9 cellular contexts compared by ENCODE assay signal in genomic region chr1:206116873-206117150, GRCh38. TPM values are rescaled to one million over a fixed set of nuclear protein-coding genes. Genes with fewer than 3 reads are reported as not detected.
DNase-seq lines count a peak whose midpoint lies in the region; ATAC-seq, FAIRE-seq and TF ChIP-seq lines count a peak whose summit lies in the region.
"Had no signal": no experiment of that assay in that cellular context is flagged by ENCODE, and none has a peak within 500 bp of the region (broad histone marks: within the 10 kb centered on the region; RNA-seq: fewer than 3 reads in every experiment).

No MANE protein-coding gene starts in this region.

- H3K36me3 Mint-ChIP-seq in dendritic cell treated with granulocyte-macrophage colony-stimulating factor and Interleukin-4, amounts not matched to agents 40 ng/mL and 50 ng/mL, for 4 days (ENCODE audit: low read depth), result no peaks in the 10 kb centered on the region
- peaks cover 5 to 9% of the 10 kb centered on the region in 2 donors for H3K36me3 Mint-ChIP-seq in naive B cell

- ATAC-seq in A549, result no peak
- no peak for ATAC-seq in naive B cell (ENCODE audit: low read depth in 2 of 2)
- no peak for ATAC-seq in GM21390 (IDR thresholded peaks at IDR 0.05; ENCODE audit: unreplicated experiment)

- intact Hi-C loops in dendritic cell treated with granulocyte-macrophage colony-stimulating factor and Interleukin-4, amounts not matched to agents 40 ng/mL and 50 ng/mL, for 4 days (cut with micrococcal nuclease), result loop anchor here (5.0 kb wide), 1 partner anchor 330 kb away; no protein-coding TSS in a partner anchor

- H3K27me3 Mint-ChIP-seq in dendritic cell treated with granulocyte-macrophage colony-stimulating factor and Interleukin-4, amounts not matched to agents 40 ng/mL and 50 ng/mL, for 4 days, result peaks cover 57% of the 10 kb centered on the region
- peaks cover 24 to 55% (median 50%) of the 10 kb centered on the region in 3 donors for H3K27me3 Mint-ChIP-seq in naive B cell

- TF ChIP-seq CTCF in A549 (IDR thresholded peaks at IDR 0.05) (no peak), HEK293 (tag by site-specific recombination; IDR thresholded peaks at IDR 0.05) (no peak)

- WGBS in A549 (ENCODE audit: missing lambda C conversion rate), result 52% methylated on average over 5 of the region's 5 CpGs

- H3K4me2 ChIP-seq in A549, result peak overlapping the region; percentile 99

- H3K4me1 ChIP-seq in A549 (peaks cover 4% of the 10 kb centered on the region; the same call in 2 of the 3 replicates), HEK293 (ENCODE audit: control insufficient read depth, insufficient read depth, low read length) (no peaks in the 10 kb centered on the region)

- no peak overlapping the region for H3K27ac ChIP-seq in A549
- H3K27ac ChIP-seq in HEK293 (ENCODE audit: extremely low read depth, low read depth, low read length), result no peak overlapping the region

- DNase-seq in A549 (ENCODE audit: low read depth in 1 of 2, low spot score in 1 of 2) (no peak), naive B cell (no peak), HEK293T (ENCODE audit: extremely low spot score) (no peak), NCI-H446 treated with DMSO at 0.1 percent for 48 hours (lab: John Stamatoyannopoulos, UW) (no peak), GOT3 (lab: John Stamatoyannopoulos, UW) (no peak)
- DNase-seq: DND-41 had no signal

- H3K4me1 Mint-ChIP-seq in dendritic cell treated with granulocyte-macrophage colony-stimulating factor and Interleukin-4, amounts not matched to agents 40 ng/mL and 50 ng/mL, for 4 days (ENCODE audit: low read depth), result peaks cover 27% of the 10 kb centered on the region
- peaks cover 17 to 22% (median 19%) of the 10 kb centered on the region in 3 donors for H3K4me1 Mint-ChIP-seq in naive B cell

- POLR2A ChIA-PET in A549 (lab: Yijun Ruan, JAX), result no interaction called here
- POLR2A ChIA-PET in HEK293 (lab: Yijun Ruan, JAX), result no interaction called here
- POLR2A ChIA-PET in HEK293T (lab: Yijun Ruan, JAX), result no interaction called here

- peaks cover 18% of the 10 kb centered on the region for H3K9me3 Mint-ChIP-seq in dendritic cell treated with granulocyte-macrophage colony-stimulating factor and Interleukin-4, amounts not matched to agents 40 ng/mL and 50 ng/mL, for 4 days
- H3K9me3 Mint-ChIP-seq in naive B cell, result peaks cover 3 to 16% (median 14%) of the 10 kb centered on the region in 7 donors

- TF ChIP-seq RAD21 in A549 (conservative IDR thresholded peaks at IDR 0.05 in 1 of 2, IDR thresholded peaks at IDR 0.05 in 1 of 2), result no peak

- H3K36me3 ChIP-seq in HEK293 (ENCODE audit: control insufficient read depth in 2 of 2, insufficient read depth in 1 of 2, low read length in 2 of 2), result no peaks in the 10 kb centered on the region

- TF ChIP-seq EP300 in A549 (IDR thresholded peaks at IDR 0.05), result no peak

- TF ChIP-seq POLR2A in A549 (IDR thresholded peaks at IDR 0.05; ENCODE audit: low read length), result no peak

- H3K4me3 Mint-ChIP-seq in dendritic cell treated with granulocyte-macrophage colony-stimulating factor and Interleukin-4, amounts not matched to agents 40 ng/mL and 50 ng/mL, for 4 days, result peak overlapping the region; percentile 41
- H3K4me3 Mint-ChIP-seq in naive B cell, result peak overlapping the region; percentile 17 to 91 (median 80)

- no peak overlapping the region for H3K27ac Mint-ChIP-seq in dendritic cell treated with granulocyte-macrophage colony-stimulating factor and Interleukin-4, amounts not matched to agents 40 ng/mL and 50 ng/mL, for 4 days
- peak overlapping the region in 4 of 6 donors; percentile 42 to 78 (median 52) for H3K27ac Mint-ChIP-seq in naive B cell

- H3K4me3 ChIP-seq in A549 (peak overlapping the region; percentile 49; the same call in 1 of the 3 replicates), HEK293 (ENCODE audit: low read depth, low read length) (peak overlapping the region; percentile 28)

- peaks cover 13% of the 10 kb centered on the region; the same call in 1 of the 3 replicates for H3K9me3 ChIP-seq in A549
- no peaks in the 10 kb centered on the region; the same call in 1 of the 2 replicates for H3K9me3 ChIP-seq in HEK293 (ENCODE audit: control insufficient read depth, insufficient read depth, low read depth, low read length)

- no peak for FAIRE-seq in A549 (lab: Jason Lieb, UNC)

- CTCF ChIA-PET in A549 (lab: Yijun Ruan, JAX), result interaction anchor here (0.8 kb wide), 1 partner anchor 15 kb away, joined by 3 read pairs; no protein-coding TSS in a partner anchor
- CTCF ChIA-PET in HEK293 (lab: Yijun Ruan, JAX), result interaction anchor here (0.6 kb wide), 1 partner anchor 140 kb away, joined by 3 read pairs; no protein-coding TSS in a partner anchor
- CTCF ChIA-PET in HEK293T (lab: Yijun Ruan, JAX), result no interaction called here

TF ChIP-seq in A549, 52 proteins besides CTCF, POLR2A, EP300 and RAD21:
- TF ChIP-seq HEYL (CRISPR knock-in tag; IDR thresholded peaks at IDR 0.05), result no peak
- no peak for TF ChIP-seq HDAC2 (IDR thresholded peaks at IDR 0.05)

TF ChIP-seq in HEK293, 187 proteins besides CTCF, POLR2A, EP300 and RAD21 (continues in another document):
- TF ChIP-seq ZNF155 (tag by site-specific recombination; IDR thresholded peaks at IDR 0.05) (no peak), AEBP2 (tag by site-specific recombination; IDR thresholded peaks at IDR 0.05; ENCODE audit: borderline replicate concordance) (no peak), ZNF366 (tag by site-specific recombination; conservative IDR thresholded peaks at IDR 0.05) (peak; percentile 79), HIC1 (tag by site-specific recombination; IDR thresholded peaks at IDR 0.05) (no peak)

TF ChIP-seq in HEK293T, 16 proteins besides CTCF, POLR2A, EP300 and RAD21:
- TF ChIP-seq FOXM1 (IDR thresholded peaks at IDR 0.05; ENCODE audit: borderline replicate concordance) (no peak), TARDBP (IDR thresholded peaks at IDR 0.05) (no peak), BHLHE40 (IDR thresholded peaks at IDR 0.05; ENCODE audit: borderline replicate concordance) (no peak), PKNOX1 (IDR thresholded peaks at IDR 0.05) (no peak), SP1 (IDR thresholded peaks at IDR 0.05) (no peak), HDGF (IDR thresholded peaks at IDR 0.05; ENCODE audit: borderline replicate concordance) (no peak), ELF4 (IDR thresholded peaks at IDR 0.05) (no peak), L3MBTL2 (conservative IDR thresholded peaks at IDR 0.05) (no peak), LEF1 (IDR thresholded peaks at IDR 0.05; ENCODE audit: borderline replicate concordance) (no peak), FOXK2 (IDR thresholded peaks at IDR 0.05) (no peak), CTBP1 (IDR thresholded peaks at IDR 0.05; ENCODE audit: borderline replicate concordance) (no peak), ARNT (IDR thresholded peaks at IDR 0.05) (no peak), NFRKB (IDR thresholded peaks at IDR 0.05) (no peak), ZNF384 (IDR thresholded peaks at IDR 0.05) (no peak)

RNA-seq across cellular contexts. Expression of gene AVPR1B, which starts 0.4 kb away (rescaled TPM):
- polyA plus RNA-seq in A549 (2011; rRNA removed) (not detected in 2 replicates), A549 (2017; fragmentation: RNase III; extraction: RNeasy Plus Mini Kit Qiagen cat#74134 plus additional on column Dnase treatment) (not detected in 3 replicates), naive B cell (ENCODE audit: low read depth in 6 of 6) (not detected)
- polyA plus RNA-seq in A549 (2012; cell fraction: cytosol; rRNA removed), result not detected in 2 replicates
- polyA plus RNA-seq in A549 (2012; cell fraction: nucleus; rRNA removed), result not detected in 2 replicates
- not detected in 2 replicates for polyA minus RNA-seq in A549 (2011; rRNA and poly(A)+ RNA removed)
